1 cellular context compared by ENCODE assay signal in the genomic region with DNA sequence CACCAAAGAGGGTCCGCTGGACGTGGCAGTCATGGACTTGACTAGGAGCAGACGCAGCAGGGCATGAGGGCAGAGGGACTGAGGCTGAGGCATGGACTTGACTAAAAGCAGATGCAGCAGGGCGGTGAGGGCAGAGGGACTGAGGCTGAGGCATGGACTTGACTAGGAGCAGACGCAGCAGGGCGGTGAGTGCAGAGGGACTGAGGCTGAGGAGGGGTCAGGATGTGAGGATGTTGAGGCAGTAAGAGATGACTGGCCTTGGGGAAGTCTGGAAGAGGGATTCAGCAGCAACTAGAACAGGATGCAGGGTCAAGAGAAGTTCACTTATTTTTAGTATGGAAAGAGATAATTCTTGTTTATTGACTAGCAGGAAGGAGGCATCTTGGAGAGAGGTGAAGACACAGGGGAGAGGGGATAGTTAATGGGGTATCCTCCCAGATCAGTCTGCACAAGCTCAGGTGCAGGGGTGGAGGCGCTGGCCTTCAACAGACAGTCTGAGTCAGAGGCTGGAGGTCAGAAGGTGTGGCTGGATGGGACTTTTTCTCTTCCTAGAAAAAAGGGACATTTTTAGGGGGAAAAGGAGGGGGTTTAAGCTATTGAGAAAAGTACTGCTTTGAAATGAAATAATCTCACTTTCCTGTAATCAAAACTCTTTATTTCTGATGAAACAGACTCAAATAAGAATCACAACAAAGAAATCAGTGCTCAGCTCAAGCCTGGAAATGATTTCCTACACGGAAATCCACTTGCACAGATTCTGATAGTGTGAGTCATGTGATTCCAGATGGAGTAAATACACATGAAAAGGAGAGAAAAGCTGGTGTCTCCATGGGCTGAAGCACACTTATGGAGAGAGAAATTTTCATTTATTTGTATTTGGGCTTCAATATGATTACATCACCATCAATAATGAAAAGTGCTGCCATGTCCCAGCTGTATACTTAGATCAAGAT.
TF ChIP-seq lines count a peak whose summit lies in the region.

No MANE protein-coding gene starts in this region.

TF ChIP-seq in H1, 55 proteins besides CTCF, POLR2A, EP300 and RAD21:
- no peak for TF ChIP-seq SIN3A (conservative IDR thresholded peaks at IDR 0.05 in 1 of 2, IDR thresholded peaks at IDR 0.05 in 1 of 2; ENCODE audit: low read depth in 1 of 2, low read length in 2 of 2)
- no peak for TF ChIP-seq POU5F1 (IDR thresholded peaks at IDR 0.05; ENCODE audit: low read depth, low read length)
- no peak for TF ChIP-seq RXRA (IDR thresholded peaks at IDR 0.05; ENCODE audit: insufficient read depth, low read depth, low read length)
- TF ChIP-seq EGR1 (IDR thresholded peaks at IDR 0.05; ENCODE audit: borderline replicate concordance, low read depth, low read length): no peak
- TF ChIP-seq SIRT6 (IDR thresholded peaks at IDR 0.05; ENCODE audit: low read length): no peak
- no peak for TF ChIP-seq GABPA (IDR thresholded peaks at IDR 0.05; ENCODE audit: borderline replicate concordance, insufficient read depth, low read length)
- no peak for TF ChIP-seq TAF7 (optimal IDR thresholded peaks at IDR 0.05; ENCODE audit: borderline replicate concordance, low read depth, low read length)
- TF ChIP-seq KDM1A (IDR thresholded peaks at IDR 0.05; ENCODE audit: borderline replicate concordance, low read length): no peak
- TF ChIP-seq, protein P1, sequence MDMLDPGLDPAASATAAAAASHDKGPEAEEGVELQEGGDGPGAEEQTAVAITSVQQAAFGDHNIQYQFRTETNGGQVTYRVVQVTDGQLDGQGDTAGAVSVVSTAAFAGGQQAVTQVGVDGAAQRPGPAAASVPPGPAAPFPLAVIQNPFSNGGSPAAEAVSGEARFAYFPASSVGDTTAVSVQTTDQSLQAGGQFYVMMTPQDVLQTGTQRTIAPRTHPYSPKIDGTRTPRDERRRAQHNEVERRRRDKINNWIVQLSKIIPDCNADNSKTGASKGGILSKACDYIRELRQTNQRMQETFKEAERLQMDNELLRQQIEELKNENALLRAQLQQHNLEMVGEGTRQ (IDR thresholded peaks at IDR 0.05; ENCODE audit: low read length): no peak
- no peak for TF ChIP-seq RFX5 (IDR thresholded peaks at IDR 0.05; ENCODE audit: borderline replicate concordance, low read depth, low read length)
- no peak for TF ChIP-seq TEAD4 (IDR thresholded peaks at IDR 0.05; ENCODE audit: low read depth, low read length)
- no peak for TF ChIP-seq MAFK (IDR thresholded peaks at IDR 0.05; ENCODE audit: low read depth, low read length)
- no peak for TF ChIP-seq TCF12 (IDR thresholded peaks at IDR 0.05; ENCODE audit: low read depth, low read length)
- TF ChIP-seq BACH1 (IDR thresholded peaks at IDR 0.05; ENCODE audit: low read length): no peak
- TF ChIP-seq BRCA1 (IDR thresholded peaks at IDR 0.05; ENCODE audit: low read depth, low read length): no peak
- no peak for TF ChIP-seq NRF1 (IDR thresholded peaks at IDR 0.05; ENCODE audit: low read depth, low read length)
- TF ChIP-seq SRF (IDR thresholded peaks at IDR 0.05; ENCODE audit: low read depth, low read length): no peak
TF ChIP-seq in H1: peak in this region for 0.
